Comparison of ENCODE assay signal across 9 cellular contexts in the genomic region with DNA sequence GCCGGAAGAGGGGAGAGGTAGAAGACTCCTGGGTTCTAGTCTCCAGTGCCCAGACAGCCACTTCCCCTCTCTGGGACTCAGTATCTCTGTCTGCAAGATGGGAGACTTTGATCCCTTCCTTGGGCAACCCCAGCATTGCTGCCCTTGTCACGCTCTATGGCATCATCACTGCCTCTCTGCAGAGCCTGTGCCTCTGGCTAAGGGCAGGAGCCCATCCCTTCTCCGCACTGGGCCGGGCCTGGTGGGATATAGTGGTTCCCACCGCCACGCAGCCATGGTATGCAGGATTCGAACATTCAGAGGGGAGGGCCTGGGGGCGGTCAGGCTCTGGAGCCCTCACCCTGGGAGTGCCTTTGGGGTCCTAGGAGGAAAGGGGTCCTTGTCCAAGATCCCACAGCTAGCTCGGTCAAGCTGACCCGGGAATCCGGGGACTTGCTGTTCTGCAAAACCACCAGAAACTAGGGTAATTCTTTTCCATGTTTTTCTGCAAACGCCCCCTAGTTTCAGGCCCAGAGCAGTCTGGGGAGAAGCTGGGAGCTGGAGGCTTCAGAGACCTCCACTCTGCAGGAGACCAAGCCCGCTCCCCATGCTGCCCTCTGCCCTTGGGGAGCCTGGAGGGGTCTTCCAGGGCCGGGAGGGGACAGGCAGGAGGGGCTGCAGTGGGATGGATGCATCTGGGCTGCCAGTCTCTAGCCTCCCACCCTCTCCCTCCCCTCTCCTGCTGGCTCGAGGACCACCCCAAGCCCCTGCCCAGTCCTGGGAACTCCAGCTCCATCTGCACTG. TPM values are rescaled to one million over a fixed set of nuclear protein-coding genes. Genes with fewer than 3 reads are reported as not detected.
DNase-seq lines count a peak whose midpoint lies in the region; ATAC-seq and TF ChIP-seq lines count a peak whose summit lies in the region.
"Had no signal": no experiment of that assay in that cellular context is flagged by ENCODE, and none has a peak within 500 bp of the region (broad histone marks: within the 10 kb centered on the region; RNA-seq: fewer than 3 reads in every experiment).

No MANE protein-coding gene starts in this region.

- H3K4me1 ChIP-seq in CD4-positive, alpha-beta memory T cell (ENCODE audit: insufficient read depth, low read length) = peaks cover 52% of the 10 kb centered on the region
- H3K4me1 ChIP-seq in SJCRH30 (peaks cover 45% of the 10 kb centered on the region), hepatocyte (ENCODE audit: insufficient read depth) (peaks cover 26% of the 10 kb centered on the region), prostate gland (replicated peaks) (peaks cover 23% of the 10 kb centered on the region), foreskin keratinocyte (peaks cover 26% of the 10 kb centered on the region)

- no peak for DNase-seq in CD4-positive, alpha-beta memory T cell
- no peak for DNase-seq in SJCRH30
- DNase-seq in hepatocyte (ENCODE audit: low spot score) = no peak
- DNase-seq in prostate gland (ENCODE audit: low spot score) = no peak
- no peak for DNase-seq in foreskin keratinocyte
- DNase-seq in NCI-H510A (lab: John Stamatoyannopoulos, UW) = no peak
- DNase-seq in cortex of kidney (lab: John Stamatoyannopoulos, UW) = no peak
- no peak for DNase-seq in HuH-7.5 (ENCODE audit: low spot score)
- DNase-seq: COR-L47 had no signal

- ATAC-seq in foreskin keratinocyte = no peak

- TF ChIP-seq CTCF in hepatocyte (IDR thresholded peaks at IDR 0.05; ENCODE audit: poor library complexity) (no peak), prostate gland (IDR thresholded peaks at IDR 0.05) (no peak), foreskin keratinocyte (conservative IDR thresholded peaks at IDR 0.05) (no peak)

- H3K9me3 Mint-ChIP-seq in CD4-positive, alpha-beta memory T cell = peaks cover 0 to 4% (median 0%) of the 10 kb centered on the region in 8 donors

- no peak overlapping the region for H3K4me2 ChIP-seq in hepatocyte

- no peak overlapping the region for H3K4me3 Mint-ChIP-seq in CD4-positive, alpha-beta memory T cell

- H3K36me3 ChIP-seq in CD4-positive, alpha-beta memory T cell (ENCODE audit: insufficient read depth, low read length) = no peaks in the 10 kb centered on the region
- H3K36me3 ChIP-seq in SJCRH30 = no peaks in the 10 kb centered on the region
- H3K36me3 ChIP-seq in hepatocyte (replicated peaks; ENCODE audit: insufficient read depth, low read depth) = no peaks in the 10 kb centered on the region
- no peaks in the 10 kb centered on the region for H3K36me3 ChIP-seq in prostate gland

- H3K79me2 ChIP-seq in hepatocyte = no peaks in the 10 kb centered on the region

- H3K27ac ChIP-seq in CD4-positive, alpha-beta memory T cell (ENCODE audit: low read depth, low read length) = no peak overlapping the region
- H3K27ac ChIP-seq in SJCRH30 (peak overlapping the region; percentile 74), hepatocyte (peak overlapping the region; percentile 66), prostate gland (peak overlapping the region; percentile 47 to 70), foreskin keratinocyte (no peak overlapping the region)

- H3K9me3 ChIP-seq in CD4-positive, alpha-beta memory T cell (ENCODE audit: control insufficient read depth in 1 of 2, low read length in 2 of 2) = no peaks in the 10 kb centered on the region
- H3K9me3 ChIP-seq in SJCRH30 (replicated peaks) = no peaks in the 10 kb centered on the region
- no peaks in the 10 kb centered on the region for H3K9me3 ChIP-seq in hepatocyte (ENCODE audit: low read depth)
- H3K9me3 ChIP-seq in prostate gland = no peaks in the 10 kb centered on the region

- 87% methylated on average over 15 of the region's 15 CpGs for WGBS in hepatocyte (ENCODE audit: low lambda C conversion rate, missing lambda C conversion rate)
- WGBS in prostate gland = 89% methylated on average over 13 of the region's 15 CpGs

- no peaks in the 10 kb centered on the region for H3K27me3 Mint-ChIP-seq in CD4-positive, alpha-beta memory T cell

- H4K20me1 ChIP-seq in hepatocyte (ENCODE audit: insufficient read depth, poor library complexity, severe bottlenecking) = no peaks in the 10 kb centered on the region

- H3K4me3 ChIP-seq in CD4-positive, alpha-beta memory T cell (ENCODE audit: low read length in 2 of 2) = no peak overlapping the region
- no peak overlapping the region for H3K4me3 ChIP-seq in SJCRH30
- no peak overlapping the region for H3K4me3 ChIP-seq in hepatocyte
- H3K4me3 ChIP-seq in prostate gland = no peak overlapping the region

- intact Hi-C loops in CD4-positive, alpha-beta memory T cell (cut with micrococcal nuclease) = no loop called here
- intact Hi-C loops in prostate gland (cut with DNase I) = no loop called here

- TF ChIP-seq POLR2A in prostate gland (IDR thresholded peaks at IDR 0.05) = no peak

- POLR2A ChIA-PET in CD4-positive, alpha-beta memory T cell (lab: Charles Lee; ENCODE audit: partially characterized antibody) = interaction anchor here (7.3 to 11.8 kb wide), 2 partner anchors 66 to 138 kb away, joined by 167 to 433 read pairs; partner anchors contain the start of genes PDGFB and RPL3

- H3K9me2 ChIP-seq in hepatocyte (replicated peaks; ENCODE audit: insufficient read depth) = no peaks in the 10 kb centered on the region

- no peak overlapping the region for H2AFZ ChIP-seq in hepatocyte

- H3K36me3 Mint-ChIP-seq in CD4-positive, alpha-beta memory T cell = peaks cover 0 to 4% of the 10 kb centered on the region in 2 donors

- CTCF ChIA-PET in CD4-positive, alpha-beta memory T cell (lab: Charles Lee; ENCODE audit: partially characterized antibody) = interaction anchor here (1.7 to 19.5 kb wide), 2 partner anchors 38 to 138 kb away, joined by 4 to 477 read pairs; partner anchors contain the start of gene RPL3

- peak overlapping the region in 6 of 7 donors; percentile 48 to 90 (median 66) for H3K27ac Mint-ChIP-seq in CD4-positive, alpha-beta memory T cell

- H3K4me1 Mint-ChIP-seq in CD4-positive, alpha-beta memory T cell = peaks cover 29 to 62% (median 51%) of the 10 kb centered on the region in 4 donors

- H3K27me3 ChIP-seq in CD4-positive, alpha-beta memory T cell (ENCODE audit: insufficient read depth, low read length) = no peaks in the 10 kb centered on the region
- H3K27me3 ChIP-seq in SJCRH30 = no peaks in the 10 kb centered on the region
- H3K27me3 ChIP-seq in hepatocyte = no peaks in the 10 kb centered on the region
- H3K27me3 ChIP-seq in prostate gland (replicated peaks; ENCODE audit: insufficient read depth) = no peaks in the 10 kb centered on the region
- H3K27me3 ChIP-seq in foreskin keratinocyte = no peaks in the 10 kb centered on the region

RNA-seq across cellular contexts. Expression of gene CBX7, which starts 24.4 kb away (rescaled TPM):
- total RNA-seq in CD4-positive, alpha-beta memory T cell = 100 to 1,000 TPM; 181 to 198 TPM
- polyA plus RNA-seq in CD4-positive, alpha-beta memory T cell = 10 to 100 TPM; 22.8 to 38.8 TPM
- total RNA-seq in SJCRH30 (2014; rRNA removed; shearing (Covaris generic)) = 0.35 and 0.65 TPM in 2 replicates
- total RNA-seq in hepatocyte (3.2 and 9.6 TPM in 2 replicates), prostate gland (100 to 1,000 TPM in 1 of 2 donors, 10 to 100 TPM in 1; 82.7 to 115 TPM), foreskin keratinocyte (1.1 and 1.2 TPM in 2 replicates)
- polyA plus RNA-seq in hepatocyte (4.2 and 9.5 TPM in 2 replicates), foreskin keratinocyte (0.86 and 1.2 TPM in 2 replicates)

Comparison
In these comparisons a context has a peak if more than half of its experiments do, and no peak if none do; other contexts are left out.
1. H3K27ac ChIP-seq: peak in SJCRH30 (single experiment), hepatocyte (single experiment) and prostate gland (2 of 2); none in CD4-positive, alpha-beta memory T cell (single experiment) and foreskin keratinocyte (single experiment).